In genomic region chr12:31117203-31118011, GRCh38 we compare ENCODE assay signal across 8 cellular contexts. TPM values are rescaled to one million over a fixed set of nuclear protein-coding genes. Genes with fewer than 3 reads are reported as not detected.
DNase-seq lines count a peak whose midpoint lies in the region; ATAC-seq and TF ChIP-seq lines count a peak whose summit lies in the region.

No MANE protein-coding gene starts in this region.

- peaks cover 0 to 13% (median 8%) of the 10 kb centered on the region in 3 donors for H3K27me3 Mint-ChIP-seq in immature natural killer cell (ENCODE audit: low read depth in 3 of 3)

- no peak overlapping the region for H3K27ac Mint-ChIP-seq in immature natural killer cell

- no peaks in the 10 kb centered on the region for H3K9me3 ChIP-seq in HUES48 (ENCODE audit: control insufficient read depth, insufficient read depth, low read length)

- H3K9me3 Mint-ChIP-seq in immature natural killer cell = no peaks in the 10 kb centered on the region

- no peaks in the 10 kb centered on the region for H3K36me3 Mint-ChIP-seq in immature natural killer cell

- H3K36me3 ChIP-seq in HUES48 (ENCODE audit: control insufficient read depth, insufficient read depth, low read length) = no peaks in the 10 kb centered on the region

- H3K4me3 ChIP-seq in AG10803 (ENCODE audit: low read length) = peak overlapping the region; percentile 39
- peak overlapping the region; percentile 61 for H3K4me3 ChIP-seq in HUES48 (ENCODE audit: low read depth, low read length)

- peak; percentile 88 for ATAC-seq in GM18868 (IDR thresholded peaks at IDR 0.05; ENCODE audit: unreplicated experiment)
- no peak for ATAC-seq in GM18870 (IDR thresholded peaks at IDR 0.05; ENCODE audit: unreplicated experiment)

- no peaks in the 10 kb centered on the region for H3K4me1 ChIP-seq in HUES48 (ENCODE audit: control insufficient read depth, insufficient read depth, low read length)

- peak; percentile 31 for TF ChIP-seq CTCF in AG10803 (conservative IDR thresholded peaks at IDR 0.05; ENCODE audit: low read length)

- DNase-seq in AG10803 (ENCODE audit: low read depth) (no peak), SW 1271 (lab: John Stamatoyannopoulos, UW) (peak; percentile 12 to 40), astrocyte of the hippocampus (ENCODE audit: low read depth, low spot score) (peak; percentile 64), immature natural killer cell (peak; percentile 42 to 58 (median 58))
- DNase-seq in stimulated activated CD4-positive, alpha-beta T cell treated with anti-CD3 and anti-CD28 coated beads, Interleukin-15, amount 100 ng/mL, for 48 hours (ENCODE audit: low read depth in 2 of 2) = peak; percentile 12 to 40

- H3K27ac ChIP-seq in HUES48 (ENCODE audit: low read depth, low read length) = no peak overlapping the region

- H3K4me3 Mint-ChIP-seq in immature natural killer cell = peak overlapping the region; percentile 74 to 85 (median 81)

- H3K9ac ChIP-seq in HUES48 (ENCODE audit: low read depth, low read length) = no peak overlapping the region

- H3K27me3 ChIP-seq in HUES48 (ENCODE audit: control insufficient read depth, insufficient read depth, low read length) = peaks cover 44% of the 10 kb centered on the region

- H3K4me1 Mint-ChIP-seq in immature natural killer cell = peaks cover 9 to 11% of the 10 kb centered on the region in 2 donors

RNA-seq across cellular contexts. Expression of gene DDX11, which starts 43.7 kb away (rescaled TPM):
- 10 to 100 TPM in 1 of 3 donors, 1 to 10 TPM in 1, not detected in 1; 5.4 to 14.7 TPM for polyA plus RNA-seq in immature natural killer cell
